Comparison of ENCODE assay signal across 18 cellular contexts in the genomic region with DNA sequence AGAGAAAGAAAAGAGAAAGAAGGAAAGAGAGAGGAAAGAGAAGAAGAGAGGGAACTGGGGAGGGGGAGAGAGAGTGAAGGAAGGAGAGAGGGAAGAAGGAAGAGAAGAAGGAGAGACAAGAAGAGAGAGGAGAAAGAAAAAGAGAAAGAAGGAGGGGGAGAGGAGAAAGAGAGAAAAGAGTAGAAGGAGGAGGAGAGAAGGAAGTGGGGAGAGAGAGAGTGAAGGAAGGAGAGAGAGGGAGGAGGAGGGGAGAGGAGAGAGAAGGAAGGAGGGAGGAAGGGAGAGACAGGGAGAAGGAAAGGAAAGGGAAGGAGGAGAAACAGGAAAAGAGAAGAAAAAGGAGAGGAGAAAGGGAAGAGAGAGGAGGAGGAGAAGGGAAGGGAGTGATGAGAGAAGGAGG.
DNase-seq lines count a peak whose midpoint lies in the region; ATAC-seq and TF ChIP-seq lines count a peak whose summit lies in the region.
"Had no signal": no experiment of that assay in that cellular context is flagged by ENCODE, and none has a peak within 500 bp of the region (broad histone marks: within the 10 kb centered on the region; RNA-seq: fewer than 3 reads in every experiment).

No MANE protein-coding gene starts in this region.

- no peak overlapping the region for H3K4me3 Mint-ChIP-seq in stimulated activated naive CD8-positive, alpha-beta T cell treated with anti-CD3 and anti-CD28 coated beads, Interleukin-15, Interleukin-2, amounts not matched to agents 100 ng/mL and 50 ng/mL, for 24 hours
- H3K4me3 Mint-ChIP-seq in WTC11, result no peak overlapping the region
- H3K4me3 Mint-ChIP-seq in dendritic cell treated with granulocyte-macrophage colony-stimulating factor and Interleukin-4, amounts not matched to agents 40 ng/mL and 50 ng/mL, for 4 days, result no peak overlapping the region
- peak overlapping the region; percentile 51 for H3K4me3 Mint-ChIP-seq in stimulated activated effector memory CD8-positive, alpha-beta T cell treated with anti-CD3 and anti-CD28 coated beads, Interleukin-12 subunit alpha, Interleukin-12 subunit beta, amount 100 ng/mL, for 72 hours
- H3K4me3 Mint-ChIP-seq: CD4-positive, CD25-positive, alpha-beta regulatory T cell had no signal

- intact Hi-C loops in dendritic cell treated with granulocyte-macrophage colony-stimulating factor and Interleukin-4, amounts not matched to agents 40 ng/mL and 50 ng/mL, for 4 days (cut with micrococcal nuclease), result no loop called here

- CTCF ChIA-PET in WTC11 (lab: Charles Lee), result no interaction called here

- ATAC-seq in stimulated activated naive CD8-positive, alpha-beta T cell treated with anti-CD3 and anti-CD28 coated beads, Interleukin-15, Interleukin-2, amounts not matched to agents 100 U/mL and 50 U/mL, for 24 hours, result no peak
- ATAC-seq in WTC11 (no peak), HG03439 (IDR thresholded peaks at IDR 0.05; ENCODE audit: unreplicated experiment) (no peak), GM21723 (IDR thresholded peaks at IDR 0.05; ENCODE audit: unreplicated experiment) (no peak)
- no peak for ATAC-seq in stimulated activated effector memory CD8-positive, alpha-beta T cell treated with anti-CD3 and anti-CD28 coated beads, Interleukin-12 subunit alpha, Interleukin-12 subunit beta, amount 100 ng/mL, for 72 hours
- ATAC-seq: HCT116 had no signal

- peaks cover 10% of the 10 kb centered on the region for H3K27me3 Mint-ChIP-seq in stimulated activated naive CD8-positive, alpha-beta T cell treated with anti-CD3 and anti-CD28 coated beads, Interleukin-15, Interleukin-2, amounts not matched to agents 100 ng/mL and 50 ng/mL, for 24 hours
- H3K27me3 Mint-ChIP-seq in WTC11 (ENCODE audit: low read depth), result no peaks in the 10 kb centered on the region
- H3K27me3 Mint-ChIP-seq in dendritic cell treated with granulocyte-macrophage colony-stimulating factor and Interleukin-4, amounts not matched to agents 40 ng/mL and 50 ng/mL, for 4 days, result peaks cover 22% of the 10 kb centered on the region
- H3K27me3 Mint-ChIP-seq: CD4-positive, CD25-positive, alpha-beta regulatory T cell had no signal

- POLR2A ChIA-PET in WTC11 (lab: Charles Lee), result no interaction called here

- H3K36me3 Mint-ChIP-seq in stimulated activated naive CD8-positive, alpha-beta T cell treated with anti-CD3 and anti-CD28 coated beads, Interleukin-15, Interleukin-2, amounts not matched to agents 100 ng/mL and 50 ng/mL, for 24 hours (ENCODE audit: low read depth), result no peaks in the 10 kb centered on the region
- H3K36me3 Mint-ChIP-seq in WTC11, result no peaks in the 10 kb centered on the region
- H3K36me3 Mint-ChIP-seq in dendritic cell treated with granulocyte-macrophage colony-stimulating factor and Interleukin-4, amounts not matched to agents 40 ng/mL and 50 ng/mL, for 4 days (ENCODE audit: low read depth), result no peaks in the 10 kb centered on the region
- H3K36me3 Mint-ChIP-seq in stimulated activated effector memory CD8-positive, alpha-beta T cell treated with anti-CD3 and anti-CD28 coated beads, Interleukin-12 subunit alpha, Interleukin-12 subunit beta, amount 100 ng/mL, for 72 hours, result no peaks in the 10 kb centered on the region
- H3K36me3 Mint-ChIP-seq: CD4-positive, CD25-positive, alpha-beta regulatory T cell had no signal

- no peak for TF ChIP-seq CTCF in WTC11 (IDR thresholded peaks at IDR 0.05)

- H3K27ac Mint-ChIP-seq in stimulated activated naive CD8-positive, alpha-beta T cell treated with anti-CD3 and anti-CD28 coated beads, Interleukin-15, Interleukin-2, amounts not matched to agents 100 ng/mL and 50 ng/mL, for 24 hours, result peak overlapping the region; percentile 38
- no peak overlapping the region for H3K27ac Mint-ChIP-seq in WTC11
- peak overlapping the region; percentile 47 for H3K27ac Mint-ChIP-seq in dendritic cell treated with granulocyte-macrophage colony-stimulating factor and Interleukin-4, amounts not matched to agents 40 ng/mL and 50 ng/mL, for 4 days
- H3K27ac Mint-ChIP-seq in stimulated activated effector memory CD8-positive, alpha-beta T cell treated with anti-CD3 and anti-CD28 coated beads, Interleukin-12 subunit alpha, Interleukin-12 subunit beta, amount 100 ng/mL, for 72 hours, result peak overlapping the region; percentile 92

- no peaks in the 10 kb centered on the region for H3K4me1 Mint-ChIP-seq in stimulated activated naive CD8-positive, alpha-beta T cell treated with anti-CD3 and anti-CD28 coated beads, Interleukin-15, Interleukin-2, amounts not matched to agents 100 ng/mL and 50 ng/mL, for 24 hours (ENCODE audit: low read depth)
- peaks cover 16% of the 10 kb centered on the region for H3K4me1 Mint-ChIP-seq in WTC11
- H3K4me1 Mint-ChIP-seq in dendritic cell treated with granulocyte-macrophage colony-stimulating factor and Interleukin-4, amounts not matched to agents 40 ng/mL and 50 ng/mL, for 4 days (ENCODE audit: low read depth), result peaks cover 46% of the 10 kb centered on the region
- H3K4me1 Mint-ChIP-seq in stimulated activated effector memory CD8-positive, alpha-beta T cell treated with anti-CD3 and anti-CD28 coated beads, Interleukin-12 subunit alpha, Interleukin-12 subunit beta, amount 100 ng/mL, for 72 hours, result peaks cover 40% of the 10 kb centered on the region

- no peak for DNase-seq in stimulated activated naive CD8-positive, alpha-beta T cell treated with anti-CD3 and anti-CD28 coated beads, Interleukin-15, Interleukin-2, amounts not matched to agents 100 U/mL and 50 U/mL, for 24 hours
- DNase-seq in WTC11 (ENCODE audit: low spot score) (no peak), iPS-NIHi7 (ENCODE audit: extremely low spot score) (no peak)
- no peak for DNase-seq in stimulated activated effector memory CD8-positive, alpha-beta T cell treated with anti-CD3 and anti-CD28 coated beads, Interleukin-12 subunit alpha, Interleukin-12 subunit beta, amount 100 ng/mL, for 72 hours (ENCODE audit: low spot score in 2 of 2)
- DNase-seq: ACHN; BE2C; C1 segment of cervical spinal cord; Caco-2; CD4-positive, CD25-positive, alpha-beta regulatory T cell; DMS79 treated with DMSO at 0.1 percent for 48 hours; GF-D8; GOT3; H7 had no signal

- no peaks in the 10 kb centered on the region for H3K9me3 Mint-ChIP-seq in stimulated activated naive CD8-positive, alpha-beta T cell treated with anti-CD3 and anti-CD28 coated beads, Interleukin-15, Interleukin-2, amounts not matched to agents 100 ng/mL and 50 ng/mL, for 24 hours
- no peaks in the 10 kb centered on the region; the same call in 1 of the 2 replicates for H3K9me3 Mint-ChIP-seq in WTC11
- H3K9me3 Mint-ChIP-seq in dendritic cell treated with granulocyte-macrophage colony-stimulating factor and Interleukin-4, amounts not matched to agents 40 ng/mL and 50 ng/mL, for 4 days, result no peaks in the 10 kb centered on the region
- no peaks in the 10 kb centered on the region for H3K9me3 Mint-ChIP-seq in stimulated activated effector memory CD8-positive, alpha-beta T cell treated with anti-CD3 and anti-CD28 coated beads, Interleukin-12 subunit alpha, Interleukin-12 subunit beta, amount 100 ng/mL, for 72 hours

TF ChIP-seq in WTC11, 78 proteins besides CTCF, POLR2A, EP300 and RAD21:
- TF ChIP-seq GTF2I (CRISPR knock-in tag; conservative IDR thresholded peaks at IDR 0.05), result no peak
- TF ChIP-seq, protein P1, sequence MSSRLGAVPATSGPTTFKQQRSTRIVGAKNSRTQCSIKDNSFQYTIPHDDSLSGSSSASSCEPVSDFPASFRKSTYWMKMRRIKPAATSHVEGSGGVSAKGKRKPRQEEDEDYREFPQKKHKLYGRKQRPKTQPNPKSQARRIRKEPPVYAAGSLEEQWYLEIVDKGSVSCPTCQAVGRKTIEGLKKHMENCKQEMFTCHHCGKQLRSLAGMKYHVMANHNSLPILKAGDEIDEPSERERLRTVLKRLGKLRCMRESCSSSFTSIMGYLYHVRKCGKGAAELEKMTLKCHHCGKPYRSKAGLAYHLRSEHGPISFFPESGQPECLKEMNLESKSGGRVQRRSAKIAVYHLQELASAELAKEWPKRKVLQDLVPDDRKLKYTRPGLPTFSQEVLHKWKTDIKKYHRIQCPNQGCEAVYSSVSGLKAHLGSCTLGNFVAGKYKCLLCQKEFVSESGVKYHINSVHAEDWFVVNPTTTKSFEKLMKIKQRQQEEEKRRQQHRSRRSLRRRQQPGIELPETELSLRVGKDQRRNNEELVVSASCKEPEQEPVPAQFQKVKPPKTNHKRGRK (CRISPR knock-in tag; IDR thresholded peaks at IDR 0.05; ENCODE audit: borderline replicate concordance), result peak; percentile 76; the same call in 1 of the 2 replicates
